ENCODE assay signal across 1 cellular context in genomic region chr6:30450908-30451818, GRCh38.
TF ChIP-seq lines count a peak whose summit lies in the region.

No MANE protein-coding gene starts in this region.

TF ChIP-seq in HepG2, 621 proteins besides CTCF, POLR2A, EP300 and RAD21 (continued from another document and continues in another):
- TF ChIP-seq CSRNP2 (CRISPR knock-in tag; conservative IDR thresholded peaks at IDR 0.05; ENCODE audit: low read depth) (no peak), ZNF782 (CRISPR knock-in tag; IDR thresholded peaks at IDR 0.05; ENCODE audit: borderline replicate concordance) (no peak), ZNF235 (CRISPR knock-in tag; IDR thresholded peaks at IDR 0.05; ENCODE audit: borderline replicate concordance) (peak; percentile 63; the same call in 1 of the 2 replicates), FOXA1 (IDR thresholded peaks at IDR 0.05) (no peak), FOXA1 (CRISPR knock-in tag; IDR thresholded peaks at IDR 0.05) (peak; percentile 49), ERF (CRISPR knock-in tag; IDR thresholded peaks at IDR 0.05) (no peak), HOXA5 (CRISPR knock-in tag; IDR thresholded peaks at IDR 0.05) (no peak), ZNF530 (CRISPR knock-in tag; IDR thresholded peaks at IDR 0.05; ENCODE audit: low read depth) (no peak), SMARCE1 (IDR thresholded peaks at IDR 0.05; ENCODE audit: borderline replicate concordance) (no peak), HNRNPLL (IDR thresholded peaks at IDR 0.05; ENCODE audit: low read depth, low read length, poor library complexity, severe bottlenecking) (peak; percentile 17), ZNF83 (CRISPR knock-in tag; IDR thresholded peaks at IDR 0.05; ENCODE audit: borderline replicate concordance) (no peak), FOSL2 (CRISPR knock-in tag; IDR thresholded peaks at IDR 0.05) (no peak), KLF6 (CRISPR knock-in tag; IDR thresholded peaks at IDR 0.05) (no peak), ZNF263 (CRISPR knock-in tag; IDR thresholded peaks at IDR 0.05) (no peak), NR2F2 (IDR thresholded peaks at IDR 0.05; ENCODE audit: borderline replicate concordance, low read depth) (no peak), ZNF616 (CRISPR knock-in tag; IDR thresholded peaks at IDR 0.05; ENCODE audit: low read depth) (no peak), SNAPC4 (CRISPR knock-in tag; IDR thresholded peaks at IDR 0.05) (no peak), MAFK (conservative IDR thresholded peaks at IDR 0.05 in 1 of 2, IDR thresholded peaks at IDR 0.05 in 1 of 2; ENCODE audit: low read length in 2 of 2) (peak in 1 of 2 experiments; percentile 15; a peak in 1 of 4 replicates), ZNF766 (CRISPR knock-in tag; IDR thresholded peaks at IDR 0.05; ENCODE audit: borderline replicate concordance) (no peak), ZNF770 (CRISPR knock-in tag; IDR thresholded peaks at IDR 0.05) (peak; percentile 99), NFYC (CRISPR knock-in tag; IDR thresholded peaks at IDR 0.05) (no peak), ZFP91 (CRISPR knock-in tag; IDR thresholded peaks at IDR 0.05; ENCODE audit: borderline replicate concordance) (peak; percentile 41; the same call in 1 of the 2 replicates), NR0B2 (CRISPR knock-in tag; IDR thresholded peaks at IDR 0.05) (peak; percentile 17; the same call in 1 of the 2 replicates), ZNF484 (CRISPR knock-in tag; IDR thresholded peaks at IDR 0.05; ENCODE audit: borderline replicate concordance, low read depth) (no peak), HES4 (CRISPR knock-in tag; IDR thresholded peaks at IDR 0.05; ENCODE audit: borderline replicate concordance) (no peak)
- TF ChIP-seq, protein P1, sequence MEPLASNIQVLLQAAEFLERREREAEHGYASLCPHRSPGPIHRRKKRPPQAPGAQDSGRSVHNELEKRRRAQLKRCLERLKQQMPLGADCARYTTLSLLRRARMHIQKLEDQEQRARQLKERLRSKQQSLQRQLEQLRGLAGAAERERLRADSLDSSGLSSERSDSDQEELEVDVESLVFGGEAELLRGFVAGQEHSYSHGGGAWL (CRISPR knock-in tag; IDR thresholded peaks at IDR 0.05), result 0 out of 2 replicates have a peak, but pooled peaks have one; percentile 45
- TF ChIP-seq, protein P2, sequence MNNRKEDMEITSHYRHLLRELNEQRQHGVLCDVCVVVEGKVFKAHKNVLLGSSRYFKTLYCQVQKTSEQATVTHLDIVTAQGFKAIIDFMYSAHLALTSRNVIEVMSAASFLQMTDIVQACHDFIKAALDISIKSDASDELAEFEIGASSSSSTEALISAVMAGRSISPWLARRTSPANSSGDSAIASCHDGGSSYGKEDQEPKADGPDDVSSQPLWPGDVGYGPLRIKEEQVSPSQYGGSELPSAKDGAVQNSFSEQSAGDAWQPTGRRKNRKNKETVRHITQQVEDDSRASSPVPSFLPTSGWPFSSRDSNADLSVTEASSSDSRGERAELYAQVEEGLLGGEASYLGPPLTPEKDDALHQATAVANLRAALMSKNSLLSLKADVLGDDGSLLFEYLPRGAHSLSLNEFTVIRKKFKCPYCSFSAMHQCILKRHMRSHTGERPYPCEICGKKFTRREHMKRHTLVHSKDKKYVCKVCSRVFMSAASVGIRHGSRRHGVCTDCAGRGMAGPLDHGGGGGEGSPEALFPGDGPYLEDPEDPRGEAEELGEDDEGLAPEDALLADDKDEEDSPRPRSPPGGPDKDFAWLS (CRISPR knock-in tag; IDR thresholded peaks at IDR 0.05; ENCODE audit: borderline replicate concordance), result no peak
- TF ChIP-seq, protein P3, sequence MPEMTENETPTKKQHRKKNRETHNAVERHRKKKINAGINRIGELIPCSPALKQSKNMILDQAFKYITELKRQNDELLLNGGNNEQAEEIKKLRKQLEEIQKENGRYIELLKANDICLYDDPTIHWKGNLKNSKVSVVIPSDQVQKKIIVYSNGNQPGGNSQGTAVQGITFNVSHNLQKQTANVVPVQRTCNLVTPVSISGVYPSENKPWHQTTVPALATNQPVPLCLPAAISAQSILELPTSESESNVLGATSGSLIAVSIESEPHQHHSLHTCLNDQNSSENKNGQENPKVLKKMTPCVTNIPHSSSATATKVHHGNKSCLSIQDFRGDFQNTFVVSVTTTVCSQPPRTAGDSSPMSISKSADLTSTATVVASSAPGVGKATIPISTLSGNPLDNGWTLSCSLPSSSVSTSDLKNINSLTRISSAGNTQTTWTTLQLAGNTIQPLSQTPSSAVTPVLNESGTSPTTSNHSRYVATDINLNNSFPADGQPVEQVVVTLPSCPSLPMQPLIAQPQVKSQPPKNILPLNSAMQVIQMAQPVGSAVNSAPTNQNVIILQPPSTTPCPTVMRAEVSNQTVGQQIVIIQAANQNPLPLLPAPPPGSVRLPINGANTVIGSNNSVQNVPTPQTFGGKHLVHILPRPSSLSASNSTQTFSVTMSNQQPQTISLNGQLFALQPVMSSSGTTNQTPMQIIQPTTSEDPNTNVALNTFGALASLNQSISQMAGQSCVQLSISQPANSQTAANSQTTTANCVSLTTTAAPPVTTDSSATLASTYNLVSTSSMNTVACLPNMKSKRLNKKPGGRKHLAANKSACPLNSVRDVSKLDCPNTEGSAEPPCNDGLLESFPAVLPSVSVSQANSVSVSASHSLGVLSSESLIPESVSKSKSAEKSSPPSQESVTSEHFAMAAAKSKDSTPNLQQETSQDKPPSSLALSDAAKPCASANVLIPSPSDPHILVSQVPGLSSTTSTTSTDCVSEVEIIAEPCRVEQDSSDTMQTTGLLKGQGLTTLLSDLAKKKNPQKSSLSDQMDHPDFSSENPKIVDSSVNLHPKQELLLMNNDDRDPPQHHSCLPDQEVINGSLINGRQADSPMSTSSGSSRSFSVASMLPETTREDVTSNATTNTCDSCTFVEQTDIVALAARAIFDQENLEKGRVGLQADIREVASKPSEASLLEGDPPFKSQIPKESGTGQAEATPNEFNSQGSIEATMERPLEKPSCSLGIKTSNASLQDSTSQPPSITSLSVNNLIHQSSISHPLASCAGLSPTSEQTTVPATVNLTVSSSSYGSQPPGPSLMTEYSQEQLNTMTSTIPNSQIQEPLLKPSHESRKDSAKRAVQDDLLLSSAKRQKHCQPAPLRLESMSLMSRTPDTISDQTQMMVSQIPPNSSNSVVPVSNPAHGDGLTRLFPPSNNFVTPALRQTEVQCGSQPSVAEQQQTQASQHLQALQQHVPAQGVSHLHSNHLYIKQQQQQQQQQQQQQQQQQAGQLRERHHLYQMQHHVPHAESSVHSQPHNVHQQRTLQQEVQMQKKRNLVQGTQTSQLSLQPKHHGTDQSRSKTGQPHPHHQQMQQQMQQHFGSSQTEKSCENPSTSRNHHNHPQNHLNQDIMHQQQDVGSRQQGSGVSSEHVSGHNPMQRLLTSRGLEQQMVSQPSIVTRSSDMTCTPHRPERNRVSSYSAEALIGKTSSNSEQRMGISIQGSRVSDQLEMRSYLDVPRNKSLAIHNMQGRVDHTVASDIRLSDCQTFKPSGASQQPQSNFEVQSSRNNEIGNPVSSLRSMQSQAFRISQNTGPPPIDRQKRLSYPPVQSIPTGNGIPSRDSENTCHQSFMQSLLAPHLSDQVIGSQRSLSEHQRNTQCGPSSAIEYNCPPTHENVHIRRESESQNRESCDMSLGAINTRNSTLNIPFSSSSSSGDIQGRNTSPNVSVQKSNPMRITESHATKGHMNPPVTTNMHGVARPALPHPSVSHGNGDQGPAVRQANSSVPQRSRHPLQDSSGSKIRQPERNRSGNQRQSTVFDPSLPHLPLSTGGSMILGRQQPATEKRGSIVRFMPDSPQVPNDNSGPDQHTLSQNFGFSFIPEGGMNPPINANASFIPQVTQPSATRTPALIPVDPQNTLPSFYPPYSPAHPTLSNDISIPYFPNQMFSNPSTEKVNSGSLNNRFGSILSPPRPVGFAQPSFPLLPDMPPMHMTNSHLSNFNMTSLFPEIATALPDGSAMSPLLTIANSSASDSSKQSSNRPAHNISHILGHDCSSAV (CRISPR knock-in tag; IDR thresholded peaks at IDR 0.05; ENCODE audit: borderline replicate concordance), result no peak
- TF ChIP-seq, protein P4, sequence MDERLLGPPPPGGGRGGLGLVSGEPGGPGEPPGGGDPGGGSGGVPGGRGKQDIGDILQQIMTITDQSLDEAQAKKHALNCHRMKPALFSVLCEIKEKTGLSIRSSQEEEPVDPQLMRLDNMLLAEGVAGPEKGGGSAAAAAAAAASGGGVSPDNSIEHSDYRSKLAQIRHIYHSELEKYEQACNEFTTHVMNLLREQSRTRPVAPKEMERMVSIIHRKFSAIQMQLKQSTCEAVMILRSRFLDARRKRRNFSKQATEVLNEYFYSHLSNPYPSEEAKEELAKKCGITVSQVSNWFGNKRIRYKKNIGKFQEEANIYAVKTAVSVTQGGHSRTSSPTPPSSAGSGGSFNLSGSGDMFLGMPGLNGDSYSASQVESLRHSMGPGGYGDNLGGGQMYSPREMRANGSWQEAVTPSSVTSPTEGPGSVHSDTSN (CRISPR knock-in tag; IDR thresholded peaks at IDR 0.05), result no peak
